ENCODE assay signal across 1 cellular context in genomic region chr1:58815680-58816071, GRCh38.
TF ChIP-seq lines count a peak whose summit lies in the region.

No MANE protein-coding gene starts in this region.

TF ChIP-seq in GM23338, 12 proteins besides CTCF, POLR2A, EP300 and RAD21 (continued from another document):
- TF ChIP-seq REST (IDR thresholded peaks at IDR 0.05; ENCODE audit: unreplicated experiment) (no peak), ZNF331 (CRISPR knock-in tag; IDR thresholded peaks at IDR 0.05; ENCODE audit: low read depth) (no peak), ZNF114 (CRISPR knock-in tag; IDR thresholded peaks at IDR 0.05) (no peak)
